In genomic region chr9:84755375-84755774, GRCh38 we compare ENCODE assay signal across 17 cellular contexts.
DNase-seq lines count a peak whose midpoint lies in the region; ATAC-seq and TF ChIP-seq lines count a peak whose summit lies in the region.
"Had no signal": no experiment of that assay in that cellular context is flagged by ENCODE, and none has a peak within 500 bp of the region (broad histone marks: within the 10 kb centered on the region; RNA-seq: fewer than 3 reads in every experiment).

No MANE protein-coding gene starts in this region.

- H2BK120ac ChIP-seq in IMR-90 (ENCODE audit: low read depth, low read length): no peak overlapping the region

- H3K9me1 ChIP-seq in IMR-90 (ENCODE audit: insufficient read depth, low read length): no peaks in the 10 kb centered on the region

- H2BK5ac ChIP-seq in IMR-90 (ENCODE audit: low read depth, low read length, poor library complexity, severe bottlenecking): no peak overlapping the region

- no peak overlapping the region for H3K4me3 Mint-ChIP-seq in activated CD4-positive, alpha-beta memory T cell treated with anti-CD3 and anti-CD28 coated beads, Interleukin-2, amount 10 ng/mL, durations not matched to agents 7 days and 5 days
- H3K4me3 Mint-ChIP-seq: CD4-positive, alpha-beta memory T cell had no signal

- H3K27ac ChIP-seq in IMR-90 (ENCODE audit: insufficient read depth, low read length) (no peak overlapping the region), cingulate gyrus (ENCODE audit: low read depth, low read length) (peak overlapping the region; percentile 58), subcutaneous abdominal adipose tissue (ENCODE audit: low read depth, low read length) (peak overlapping the region; percentile 78)

- H2AK5ac ChIP-seq in IMR-90 (ENCODE audit: low read depth, low read length): no peak overlapping the region

- no peak overlapping the region for H4K8ac ChIP-seq in IMR-90 (ENCODE audit: low read depth in 2 of 2, low read length in 2 of 2)

- no peak overlapping the region for H4K91ac ChIP-seq in IMR-90 (ENCODE audit: insufficient read depth, low read depth, low read length)

- H3K9me3 ChIP-seq in IMR-90 (ENCODE audit: control insufficient read depth, insufficient read depth, low read length) (no peaks in the 10 kb centered on the region), subcutaneous abdominal adipose tissue (ENCODE audit: control insufficient read depth in 5 of 5, low read length in 5 of 5) (no peaks in the 10 kb centered on the region)
- H3K9me3 ChIP-seq: BE2C had no signal

- no peak overlapping the region for H2BK20ac ChIP-seq in IMR-90 (ENCODE audit: low read depth, low read length)

- H3K14ac ChIP-seq in IMR-90 (replicated peaks; ENCODE audit: low read depth, low read length): no peak overlapping the region

- no peak overlapping the region for H4K5ac ChIP-seq in IMR-90 (ENCODE audit: low read depth, low read length)

- in situ Hi-C loops in IMR-90 (cut with MboI; ENCODE audit: low sequenced_read_pairs): no loop called here

- peaks cover 9% of the 10 kb centered on the region for H3K36me3 Mint-ChIP-seq in activated CD4-positive, alpha-beta memory T cell treated with anti-CD3 and anti-CD28 coated beads, Interleukin-2, amount 10 ng/mL, durations not matched to agents 7 days and 5 days (ENCODE audit: low read depth)
- H3K36me3 Mint-ChIP-seq: CD4-positive, alpha-beta memory T cell had no signal

- intact Hi-C loops in IMR-90 (cut with micrococcal nuclease): no loop called here

- peak overlapping the region; percentile 53; the same call in 1 of the 2 replicates for H3K18ac ChIP-seq in IMR-90 (ENCODE audit: low read depth, low read length)

- no peaks in the 10 kb centered on the region for H3K79me1 ChIP-seq in IMR-90 (ENCODE audit: low read depth in 1 of 2, low read length in 2 of 2)

- TF ChIP-seq RAD21 in IMR-90 (IDR thresholded peaks at IDR 0.05; ENCODE audit: low read length): no peak

- dilution Hi-C loops in IMR-90 (cut with HindIII; ENCODE audit: low sequenced_read_pairs, unreplicated experiment): no loop called here

- no peak overlapping the region for H3K56ac ChIP-seq in IMR-90 (ENCODE audit: extremely low read depth, insufficient read depth, low read length)

- no peak overlapping the region for H2BK15ac ChIP-seq in IMR-90 (ENCODE audit: low read depth, low read length)

- peak overlapping the region; percentile 45 for H3K27ac Mint-ChIP-seq in activated CD4-positive, alpha-beta memory T cell treated with anti-CD3 and anti-CD28 coated beads, Interleukin-2, amount 10 ng/mL, durations not matched to agents 7 days and 5 days

- H3K4ac ChIP-seq in IMR-90 (ENCODE audit: low read depth, low read length): no peak overlapping the region

- H3K4me1 Mint-ChIP-seq in activated CD4-positive, alpha-beta memory T cell treated with anti-CD3 and anti-CD28 coated beads, Interleukin-2, amount 10 ng/mL, durations not matched to agents 7 days and 5 days: peaks cover 83% of the 10 kb centered on the region

- H3K9ac ChIP-seq in IMR-90 (ENCODE audit: low read depth, low read length): no peak overlapping the region
- H3K9ac ChIP-seq in subcutaneous abdominal adipose tissue (ENCODE audit: low read length in 5 of 5): no peak overlapping the region

- no peak for TF ChIP-seq CTCF in IMR-90 (conservative IDR thresholded peaks at IDR 0.05; ENCODE audit: low read depth, low read length)

- no peak overlapping the region for H3K4me3 ChIP-seq in IMR-90 (ENCODE audit: insufficient read depth, low read depth, low read length)
- no peak overlapping the region for H3K4me3 ChIP-seq in subcutaneous abdominal adipose tissue (ENCODE audit: low read depth in 1 of 5, low read length in 5 of 5)

- WGBS in IMR-90 (ENCODE audit: extremely low coverage in 2 of 2, insufficient read length in 1 of 2), 2 experiments: no CpG with 5 or more reads among the region's 6 CpGs

- no peak overlapping the region for H2AFZ ChIP-seq in IMR-90 (replicated peaks; ENCODE audit: low read length, poor library complexity)

- no peak overlapping the region for H3K4me2 ChIP-seq in IMR-90 (ENCODE audit: low read depth, low read length)

- H3K27me3 Mint-ChIP-seq in activated CD4-positive, alpha-beta memory T cell treated with anti-CD3 and anti-CD28 coated beads, Interleukin-2, amount 10 ng/mL, durations not matched to agents 7 days and 5 days: no peaks in the 10 kb centered on the region

- no peak for DNase-seq in IMR-90
- DNase-seq in activated CD4-positive, alpha-beta memory T cell treated with anti-CD3 and anti-CD28 coated beads, Interleukin-2, amount 10 ng/mL, durations not matched to agents 7 days and 5 days: no peak
- DNase-seq: BE2C; CD4-positive, alpha-beta memory T cell; DMS79 treated with DMSO at 0.1 percent for 48 hours; GF-D8; Karpas-422; NCI-H1930; NCI-H2171 treated with DMSO at 0.1 percent for 48 hours; NCI-H774; SHP77 treated with DMSO at 0.1 percent for 48 hours had no signal

- TF ChIP-seq POLR2A in IMR-90 (IDR thresholded peaks at IDR 0.05; ENCODE audit: low read depth, low read length): no peak

- no peaks in the 10 kb centered on the region for H4K20me1 ChIP-seq in IMR-90 (ENCODE audit: insufficient read depth, low read length)

- H2AK9ac ChIP-seq in IMR-90 (replicated peaks; ENCODE audit: low read depth, low read length, poor library complexity): no peak overlapping the region

- ATAC-seq in IMR-90 (ENCODE audit: low read depth) (no peak), GM21447 (IDR thresholded peaks at IDR 0.05; ENCODE audit: unreplicated experiment) (no peak), HG03045 (IDR thresholded peaks at IDR 0.05; ENCODE audit: unreplicated experiment) (no peak), HG03280 (IDR thresholded peaks at IDR 0.05; ENCODE audit: unreplicated experiment) (no peak)
- ATAC-seq: HepG2 had no signal

- CTCF ChIA-PET in IMR-90 (lab: Yijun Ruan, JAX): no interaction called here
- CTCF ChIA-PET in activated CD4-positive, alpha-beta memory T cell treated with anti-CD3 and anti-CD28 coated beads, Interleukin-2, amount 10 ng/mL, durations not matched to agents 7 days and 5 days (lab: Charles Lee): interaction anchor here (1.2 to 1.3 kb wide), 2 partner anchors 58 to 359 kb away, joined by 3 read pairs; no protein-coding TSS in a partner anchor

- BruUV-seq in IMR-90 (replicated peaks; lab: Mats Ljungman, UMichigan): no TSS peak

- H3K9me3 Mint-ChIP-seq in activated CD4-positive, alpha-beta memory T cell treated with anti-CD3 and anti-CD28 coated beads, Interleukin-2, amount 10 ng/mL, durations not matched to agents 7 days and 5 days: no peaks in the 10 kb centered on the region
- H3K9me3 Mint-ChIP-seq: CD4-positive, alpha-beta memory T cell had no signal

- no peaks in the 10 kb centered on the region for H3K27me3 ChIP-seq in IMR-90 (ENCODE audit: control insufficient read depth, insufficient read depth, low read length)
- H3K27me3 ChIP-seq in subcutaneous abdominal adipose tissue (ENCODE audit: control insufficient read depth in 5 of 5, insufficient read depth in 4 of 5, low read length in 5 of 5): no peaks in the 10 kb centered on the region
- H3K27me3 ChIP-seq: BE2C had no signal

- H3K36me3 ChIP-seq in IMR-90 (ENCODE audit: control insufficient read depth, insufficient read depth, low read length): no peaks in the 10 kb centered on the region
- peaks cover 0 to 4% (median 2%) of the 10 kb centered on the region in 5 donors for H3K36me3 ChIP-seq in subcutaneous abdominal adipose tissue (ENCODE audit: control insufficient read depth in 5 of 5, insufficient read depth in 5 of 5, low read length in 5 of 5)
- H3K36me3 ChIP-seq: BE2C had no signal

- H3K23ac ChIP-seq in IMR-90 (ENCODE audit: low read depth, low read length): no peak overlapping the region

- POLR2A ChIA-PET in IMR-90 (lab: Charles Lee; ENCODE audit: unreplicated experiment): no interaction called here
- POLR2A ChIA-PET in activated CD4-positive, alpha-beta memory T cell treated with anti-CD3 and anti-CD28 coated beads, Interleukin-2, amount 10 ng/mL, durations not matched to agents 7 days and 5 days (lab: Charles Lee): no interaction called here

- H3K4me1 ChIP-seq in IMR-90 (ENCODE audit: control insufficient read depth, insufficient read depth, low read length) (peaks cover 1% of the 10 kb centered on the region; the same call in 1 of the 2 replicates), subcutaneous abdominal adipose tissue (ENCODE audit: control insufficient read depth in 5 of 5, insufficient read depth in 5 of 5, low read length in 5 of 5) (peaks cover 4 to 47% (median 45%) of the 10 kb centered on the region in 5 donors)
- H3K4me1 ChIP-seq: BE2C had no signal

TF ChIP-seq in IMR-90, 13 proteins besides CTCF, POLR2A, EP300 and RAD21 (continues in another document):
- TF ChIP-seq SMC3 (IDR thresholded peaks at IDR 0.05; ENCODE audit: low read depth, low read length): no peak
- TF ChIP-seq FOS (IDR thresholded peaks at IDR 0.05; ENCODE audit: low read depth, low read length): no peak
- no peak for TF ChIP-seq CHD1 (IDR thresholded peaks at IDR 0.05; ENCODE audit: low read depth, low read length)
- TF ChIP-seq, protein P1, sequence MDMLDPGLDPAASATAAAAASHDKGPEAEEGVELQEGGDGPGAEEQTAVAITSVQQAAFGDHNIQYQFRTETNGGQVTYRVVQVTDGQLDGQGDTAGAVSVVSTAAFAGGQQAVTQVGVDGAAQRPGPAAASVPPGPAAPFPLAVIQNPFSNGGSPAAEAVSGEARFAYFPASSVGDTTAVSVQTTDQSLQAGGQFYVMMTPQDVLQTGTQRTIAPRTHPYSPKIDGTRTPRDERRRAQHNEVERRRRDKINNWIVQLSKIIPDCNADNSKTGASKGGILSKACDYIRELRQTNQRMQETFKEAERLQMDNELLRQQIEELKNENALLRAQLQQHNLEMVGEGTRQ (IDR thresholded peaks at IDR 0.05; ENCODE audit: low read depth, low read length): no peak
- no peak for TF ChIP-seq RCOR1 (IDR thresholded peaks at IDR 0.05; ENCODE audit: insufficient replicate concordance, low read length)
- no peak for TF ChIP-seq MXI1 (IDR thresholded peaks at IDR 0.05; ENCODE audit: borderline replicate concordance, low read depth, low read length)
- no peak for TF ChIP-seq CEBPB (IDR thresholded peaks at IDR 0.05; ENCODE audit: low read depth, low read length)
- no peak for TF ChIP-seq MAFK (IDR thresholded peaks at IDR 0.05; ENCODE audit: low read depth, low read length)
- no peak for TF ChIP-seq BHLHE40 (IDR thresholded peaks at IDR 0.05; ENCODE audit: low read depth, low read length)
- no peak for TF ChIP-seq RFX5 (IDR thresholded peaks at IDR 0.05; ENCODE audit: low read depth, low read length)
- TF ChIP-seq ELK1 (IDR thresholded peaks at IDR 0.05; ENCODE audit: borderline replicate concordance, low read depth, low read length): no peak
